In genomic region chr22:47245786-47246185, GRCh38 we compare ENCODE assay signal across 1 cellular context.
TF ChIP-seq lines count a peak whose summit lies in the region.

No MANE protein-coding gene starts in this region.

TF ChIP-seq in WTC11, 78 proteins besides CTCF, POLR2A, EP300 and RAD21 (continued from another document):
- no peak for TF ChIP-seq ERG (CRISPR knock-in tag; IDR thresholded peaks at IDR 0.05)
